Comparison of ENCODE assay signal across 1 cellular context in the genomic region with DNA sequence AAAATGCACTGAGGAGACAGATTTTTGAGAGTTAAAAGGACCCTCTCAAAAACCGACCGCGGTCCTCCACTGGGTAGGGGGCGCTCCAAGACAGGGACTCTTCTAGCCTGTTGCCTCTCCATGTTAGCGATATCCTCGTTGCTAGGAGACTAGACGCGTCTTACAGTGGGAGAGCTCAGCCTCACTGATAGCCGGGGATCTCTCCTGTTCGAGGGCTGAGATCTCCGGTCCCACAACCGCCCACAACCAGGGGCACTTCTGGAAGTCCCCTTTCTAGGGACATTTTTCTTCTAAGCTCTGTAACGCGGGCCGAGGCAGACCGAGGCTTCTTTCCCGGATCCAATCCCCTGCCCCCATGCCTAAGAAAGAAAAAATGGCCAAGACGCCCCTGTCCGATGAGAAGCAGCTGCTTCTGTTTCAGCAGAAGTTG.
A peak's percentile ranks its signal among the peaks of the same experiment; 100 is the strongest.
TF ChIP-seq lines count a peak whose summit lies in the region.

No MANE protein-coding gene starts in this region.

TF ChIP-seq in HEK293, 187 proteins besides CTCF, POLR2A, EP300 and RAD21 (continued from another document):
- TF ChIP-seq, protein P1, sequence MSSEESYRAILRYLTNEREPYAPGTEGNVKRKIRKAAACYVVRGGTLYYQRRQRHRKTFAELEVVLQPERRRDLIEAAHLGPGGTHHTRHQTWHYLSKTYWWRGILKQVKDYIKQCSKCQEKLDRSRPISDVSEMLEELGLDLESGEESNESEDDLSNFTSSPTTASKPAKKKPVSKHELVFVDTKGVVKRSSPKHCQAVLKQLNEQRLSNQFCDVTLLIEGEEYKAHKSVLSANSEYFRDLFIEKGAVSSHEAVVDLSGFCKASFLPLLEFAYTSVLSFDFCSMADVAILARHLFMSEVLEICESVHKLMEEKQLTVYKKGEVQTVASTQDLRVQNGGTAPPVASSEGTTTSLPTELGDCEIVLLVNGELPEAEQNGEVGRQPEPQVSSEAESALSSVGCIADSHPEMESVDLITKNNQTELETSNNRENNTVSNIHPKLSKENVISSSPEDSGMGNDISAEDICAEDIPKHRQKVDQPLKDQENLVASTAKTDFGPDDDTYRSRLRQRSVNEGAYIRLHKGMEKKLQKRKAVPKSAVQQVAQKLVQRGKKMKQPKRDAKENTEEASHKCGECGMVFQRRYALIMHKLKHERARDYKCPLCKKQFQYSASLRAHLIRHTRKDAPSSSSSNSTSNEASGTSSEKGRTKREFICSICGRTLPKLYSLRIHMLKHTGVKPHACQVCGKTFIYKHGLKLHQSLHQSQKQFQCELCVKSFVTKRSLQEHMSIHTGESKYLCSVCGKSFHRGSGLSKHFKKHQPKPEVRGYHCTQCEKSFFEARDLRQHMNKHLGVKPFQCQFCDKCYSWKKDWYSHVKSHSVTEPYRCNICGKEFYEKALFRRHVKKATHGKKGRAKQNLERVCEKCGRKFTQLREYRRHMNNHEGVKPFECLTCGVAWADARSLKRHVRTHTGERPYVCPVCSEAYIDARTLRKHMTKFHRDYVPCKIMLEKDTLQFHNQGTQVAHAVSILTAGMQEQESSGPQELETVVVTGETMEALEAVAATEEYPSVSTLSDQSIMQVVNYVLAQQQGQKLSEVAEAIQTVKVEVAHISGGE (tag by site-specific recombination; conservative IDR thresholded peaks at IDR 0.05; ENCODE audit: low read depth) = no peak
- TF ChIP-seq ZNF623 (tag by site-specific recombination; IDR thresholded peaks at IDR 0.05) = no peak
- no peak for TF ChIP-seq ZNF670 (tag by site-specific recombination; IDR thresholded peaks at IDR 0.05; ENCODE audit: low read depth)
- no peak for TF ChIP-seq ZNF544 (tag by site-specific recombination; IDR thresholded peaks at IDR 0.05)
- TF ChIP-seq ZNF274 (IDR thresholded peaks at IDR 0.05; ENCODE audit: low read length) = no peak
- TF ChIP-seq ZNF274 (tag by site-specific recombination; IDR thresholded peaks at IDR 0.05; ENCODE audit: borderline replicate concordance) = no peak
- no peak for TF ChIP-seq ZNF19 (tag by site-specific recombination; IDR thresholded peaks at IDR 0.05; ENCODE audit: low read depth)
- 0 out of 2 replicates have a peak, but pooled peaks have one; percentile 68 for TF ChIP-seq GLI2 (tag by site-specific recombination; IDR thresholded peaks at IDR 0.05; ENCODE audit: borderline replicate concordance, low read depth)
- TF ChIP-seq ZNF658 (tag by site-specific recombination; IDR thresholded peaks at IDR 0.05) = no peak
- TF ChIP-seq, protein P2, sequence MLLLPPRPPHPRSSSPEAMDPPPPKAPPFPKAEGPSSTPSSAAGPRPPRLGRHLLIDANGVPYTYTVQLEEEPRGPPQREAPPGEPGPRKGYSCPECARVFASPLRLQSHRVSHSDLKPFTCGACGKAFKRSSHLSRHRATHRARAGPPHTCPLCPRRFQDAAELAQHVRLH (tag by site-specific recombination; IDR thresholded peaks at IDR 0.05) = peak; percentile 79; the same call in 1 of the 2 replicates
- peak; percentile 42; the same call in 1 of the 2 replicates for TF ChIP-seq MZF1 (tag by site-specific recombination; IDR thresholded peaks at IDR 0.05; ENCODE audit: borderline replicate concordance)
- TF ChIP-seq ZNF624 (tag by site-specific recombination; IDR thresholded peaks at IDR 0.05) = no peak
- TF ChIP-seq, protein P3, sequence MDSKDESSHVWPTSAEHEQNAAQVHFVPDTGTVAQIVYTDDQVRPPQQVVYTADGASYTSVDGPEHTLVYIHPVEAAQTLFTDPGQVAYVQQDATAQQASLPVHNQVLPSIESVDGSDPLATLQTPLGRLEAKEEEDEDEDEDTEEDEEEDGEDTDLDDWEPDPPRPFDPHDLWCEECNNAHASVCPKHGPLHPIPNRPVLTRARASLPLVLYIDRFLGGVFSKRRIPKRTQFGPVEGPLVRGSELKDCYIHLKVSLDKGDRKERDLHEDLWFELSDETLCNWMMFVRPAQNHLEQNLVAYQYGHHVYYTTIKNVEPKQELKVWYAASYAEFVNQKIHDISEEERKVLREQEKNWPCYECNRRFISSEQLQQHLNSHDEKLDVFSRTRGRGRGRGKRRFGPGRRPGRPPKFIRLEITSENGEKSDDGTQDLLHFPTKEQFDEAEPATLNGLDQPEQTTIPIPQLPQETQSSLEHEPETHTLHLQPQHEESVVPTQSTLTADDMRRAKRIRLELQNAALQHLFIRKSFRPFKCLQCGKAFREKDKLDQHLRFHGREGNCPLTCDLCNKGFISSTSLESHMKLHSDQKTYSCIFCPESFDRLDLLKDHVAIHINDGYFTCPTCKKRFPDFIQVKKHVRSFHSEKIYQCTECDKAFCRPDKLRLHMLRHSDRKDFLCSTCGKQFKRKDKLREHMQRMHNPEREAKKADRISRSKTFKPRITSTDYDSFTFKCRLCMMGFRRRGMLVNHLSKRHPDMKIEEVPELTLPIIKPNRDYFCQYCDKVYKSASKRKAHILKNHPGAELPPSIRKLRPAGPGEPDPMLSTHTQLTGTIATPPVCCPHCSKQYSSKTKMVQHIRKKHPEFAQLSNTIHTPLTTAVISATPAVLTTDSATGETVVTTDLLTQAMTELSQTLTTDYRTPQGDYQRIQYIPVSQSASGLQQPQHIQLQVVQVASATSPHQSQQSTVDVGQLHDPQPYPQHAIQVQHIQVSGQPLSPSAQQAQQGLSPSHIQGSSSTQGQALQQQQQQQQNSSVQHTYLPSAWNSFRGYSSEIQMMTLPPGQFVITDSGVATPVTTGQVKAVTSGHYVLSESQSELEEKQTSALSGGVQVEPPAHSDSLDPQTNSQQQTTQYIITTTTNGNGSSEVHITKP (tag by site-specific recombination; IDR thresholded peaks at IDR 0.05) = no peak
- TF ChIP-seq ZNF239 (tag by site-specific recombination; IDR thresholded peaks at IDR 0.05) = no peak
- no peak; the same call in 1 of the 2 replicates for TF ChIP-seq ZNF404 (tag by site-specific recombination; IDR thresholded peaks at IDR 0.05)
- TF ChIP-seq SCRT2 (tag by site-specific recombination; IDR thresholded peaks at IDR 0.05) = peak; percentile 98
- TF ChIP-seq SP2 (tag by site-specific recombination; IDR thresholded peaks at IDR 0.05) = peak; percentile 9; the same call in 1 of the 2 replicates
- TF ChIP-seq, protein P4, sequence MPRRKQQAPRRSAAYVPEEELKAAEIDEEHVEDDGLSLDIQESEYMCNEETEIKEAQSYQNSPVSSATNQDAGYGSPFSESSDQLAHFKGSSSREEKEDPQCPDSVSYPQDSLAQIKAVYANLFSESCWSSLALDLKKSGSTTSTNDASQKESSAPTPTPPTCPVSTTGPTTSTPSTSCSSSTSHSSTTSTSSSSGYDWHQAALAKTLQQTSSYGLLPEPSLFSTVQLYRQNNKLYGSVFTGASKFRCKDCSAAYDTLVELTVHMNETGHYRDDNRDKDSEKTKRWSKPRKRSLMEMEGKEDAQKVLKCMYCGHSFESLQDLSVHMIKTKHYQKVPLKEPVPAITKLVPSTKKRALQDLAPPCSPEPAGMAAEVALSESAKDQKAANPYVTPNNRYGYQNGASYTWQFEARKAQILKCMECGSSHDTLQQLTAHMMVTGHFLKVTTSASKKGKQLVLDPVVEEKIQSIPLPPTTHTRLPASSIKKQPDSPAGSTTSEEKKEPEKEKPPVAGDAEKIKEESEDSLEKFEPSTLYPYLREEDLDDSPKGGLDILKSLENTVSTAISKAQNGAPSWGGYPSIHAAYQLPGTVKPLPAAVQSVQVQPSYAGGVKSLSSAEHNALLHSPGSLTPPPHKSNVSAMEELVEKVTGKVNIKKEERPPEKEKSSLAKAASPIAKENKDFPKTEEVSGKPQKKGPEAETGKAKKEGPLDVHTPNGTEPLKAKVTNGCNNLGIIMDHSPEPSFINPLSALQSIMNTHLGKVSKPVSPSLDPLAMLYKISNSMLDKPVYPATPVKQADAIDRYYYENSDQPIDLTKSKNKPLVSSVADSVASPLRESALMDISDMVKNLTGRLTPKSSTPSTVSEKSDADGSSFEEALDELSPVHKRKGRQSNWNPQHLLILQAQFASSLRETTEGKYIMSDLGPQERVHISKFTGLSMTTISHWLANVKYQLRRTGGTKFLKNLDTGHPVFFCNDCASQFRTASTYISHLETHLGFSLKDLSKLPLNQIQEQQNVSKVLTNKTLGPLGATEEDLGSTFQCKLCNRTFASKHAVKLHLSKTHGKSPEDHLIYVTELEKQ (tag by site-specific recombination; IDR thresholded peaks at IDR 0.05; ENCODE audit: borderline replicate concordance) = no peak
- no peak for TF ChIP-seq ZNF391 (tag by site-specific recombination; IDR thresholded peaks at IDR 0.05; ENCODE audit: borderline replicate concordance, low read depth)
- no peak for TF ChIP-seq ZBTB7A (tag by site-specific recombination; IDR thresholded peaks at IDR 0.05; ENCODE audit: low read depth)
- peak; percentile 92 for TF ChIP-seq SCRT1 (tag by site-specific recombination; IDR thresholded peaks at IDR 0.05; ENCODE audit: borderline replicate concordance)
- TF ChIP-seq, protein P5, sequence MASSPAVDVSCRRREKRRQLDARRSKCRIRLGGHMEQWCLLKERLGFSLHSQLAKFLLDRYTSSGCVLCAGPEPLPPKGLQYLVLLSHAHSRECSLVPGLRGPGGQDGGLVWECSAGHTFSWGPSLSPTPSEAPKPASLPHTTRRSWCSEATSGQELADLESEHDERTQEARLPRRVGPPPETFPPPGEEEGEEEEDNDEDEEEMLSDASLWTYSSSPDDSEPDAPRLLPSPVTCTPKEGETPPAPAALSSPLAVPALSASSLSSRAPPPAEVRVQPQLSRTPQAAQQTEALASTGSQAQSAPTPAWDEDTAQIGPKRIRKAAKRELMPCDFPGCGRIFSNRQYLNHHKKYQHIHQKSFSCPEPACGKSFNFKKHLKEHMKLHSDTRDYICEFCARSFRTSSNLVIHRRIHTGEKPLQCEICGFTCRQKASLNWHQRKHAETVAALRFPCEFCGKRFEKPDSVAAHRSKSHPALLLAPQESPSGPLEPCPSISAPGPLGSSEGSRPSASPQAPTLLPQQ (tag by site-specific recombination; IDR thresholded peaks at IDR 0.05) = 0 out of 2 replicates have a peak, but pooled peaks have one; percentile 28
- TF ChIP-seq SP3 (tag by site-specific recombination; IDR thresholded peaks at IDR 0.05) = 0 out of 2 replicates have a peak, but pooled peaks have one; percentile 20
- TF ChIP-seq ZNF184 (tag by site-specific recombination; IDR thresholded peaks at IDR 0.05) = no peak
- no peak for TF ChIP-seq REPIN1 (tag by site-specific recombination; IDR thresholded peaks at IDR 0.05; ENCODE audit: low read depth)
- peak; percentile 79 for TF ChIP-seq ZBTB17 (tag by site-specific recombination; IDR thresholded peaks at IDR 0.05)
- peak; percentile 53; the same call in 1 of the 2 replicates for TF ChIP-seq ZBTB48 (tag by site-specific recombination; IDR thresholded peaks at IDR 0.05)
- TF ChIP-seq ZNF510 (tag by site-specific recombination; IDR thresholded peaks at IDR 0.05; ENCODE audit: insufficient replicate concordance) = no peak
- 0 out of 2 replicates have a peak, but pooled peaks have one; percentile 13 for TF ChIP-seq ZNF366 (tag by site-specific recombination; conservative IDR thresholded peaks at IDR 0.05)
- 0 out of 2 replicates have a peak, but pooled peaks have one; percentile 32 for TF ChIP-seq KLF7 (tag by site-specific recombination; IDR thresholded peaks at IDR 0.05; ENCODE audit: borderline replicate concordance)
- peak; percentile 92 for TF ChIP-seq ZNF660 (tag by site-specific recombination; IDR thresholded peaks at IDR 0.05)
- TF ChIP-seq, protein P6, sequence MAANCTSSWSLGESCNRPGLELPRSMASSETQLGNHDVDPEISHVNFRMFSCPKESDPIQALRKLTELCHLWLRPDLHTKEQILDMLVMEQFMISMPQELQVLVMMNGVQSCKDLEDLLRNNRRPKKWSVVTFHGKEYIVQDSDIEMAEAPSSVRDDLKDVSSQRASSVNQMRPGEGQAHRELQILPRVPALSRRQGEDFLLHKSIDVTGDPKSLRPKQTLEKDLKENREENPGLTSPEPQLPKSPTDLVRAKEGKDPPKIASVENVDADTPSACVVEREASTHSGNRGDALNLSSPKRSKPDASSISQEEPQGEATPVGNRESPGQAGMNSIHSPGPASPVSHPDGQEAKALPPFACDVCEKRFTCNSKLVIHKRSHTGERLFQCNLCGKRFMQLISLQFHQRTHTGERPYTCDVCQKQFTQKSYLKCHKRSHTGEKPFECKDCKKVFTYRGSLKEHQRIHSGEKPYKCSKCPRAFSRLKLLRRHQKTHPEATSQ (tag by site-specific recombination; IDR thresholded peaks at IDR 0.05) = no peak
- TF ChIP-seq ZNF571 (tag by site-specific recombination; IDR thresholded peaks at IDR 0.05) = no peak
- TF ChIP-seq ZNF354C (tag by site-specific recombination; IDR thresholded peaks at IDR 0.05; ENCODE audit: borderline replicate concordance, low read depth) = 0 out of 2 replicates have a peak, but pooled peaks have one; percentile 16
- no peak for TF ChIP-seq FEZF1 (tag by site-specific recombination; IDR thresholded peaks at IDR 0.05)
- no peak for TF ChIP-seq ZNF521 (tag by site-specific recombination; IDR thresholded peaks at IDR 0.05)
- TF ChIP-seq ZNF555 (tag by site-specific recombination; conservative IDR thresholded peaks at IDR 0.05) = no peak
- 0 out of 2 replicates have a peak, but pooled peaks have one; percentile 45 for TF ChIP-seq ZNF501 (tag by site-specific recombination; IDR thresholded peaks at IDR 0.05)
- TF ChIP-seq, protein P7, sequence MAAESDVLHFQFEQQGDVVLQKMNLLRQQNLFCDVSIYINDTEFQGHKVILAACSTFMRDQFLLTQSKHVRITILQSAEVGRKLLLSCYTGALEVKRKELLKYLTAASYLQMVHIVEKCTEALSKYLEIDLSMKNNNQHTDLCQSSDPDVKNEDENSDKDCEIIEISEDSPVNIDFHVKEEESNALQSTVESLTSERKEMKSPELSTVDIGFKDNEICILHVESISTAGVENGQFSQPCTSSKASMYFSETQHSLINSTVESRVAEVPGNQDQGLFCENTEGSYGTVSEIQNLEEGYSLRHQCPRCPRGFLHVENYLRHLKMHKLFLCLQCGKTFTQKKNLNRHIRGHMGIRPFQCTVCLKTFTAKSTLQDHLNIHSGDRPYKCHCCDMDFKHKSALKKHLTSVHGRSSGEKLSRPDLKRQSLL (tag by site-specific recombination; IDR thresholded peaks at IDR 0.05) = no peak
- no peak for TF ChIP-seq ZNF214 (tag by site-specific recombination; IDR thresholded peaks at IDR 0.05; ENCODE audit: borderline replicate concordance)
- TF ChIP-seq ZFHX2 (tag by site-specific recombination; conservative IDR thresholded peaks at IDR 0.05) = peak; percentile 25; the same call in 1 of the 2 replicates
- TF ChIP-seq IKZF3 (tag by site-specific recombination; IDR thresholded peaks at IDR 0.05) = no peak
